In genomic region chr1:51516639-51517158, GRCh38 we compare ENCODE assay signal across 1 cellular context.
TF ChIP-seq lines count a peak whose summit lies in the region.

No MANE protein-coding gene starts in this region.

TF ChIP-seq in GM12878, 131 proteins besides CTCF, POLR2A, EP300 and RAD21:
- no peak for TF ChIP-seq HDGF (IDR thresholded peaks at IDR 0.05)
- TF ChIP-seq CBX5 (IDR thresholded peaks at IDR 0.05; ENCODE audit: low read depth) = no peak
- TF ChIP-seq, protein P1, sequence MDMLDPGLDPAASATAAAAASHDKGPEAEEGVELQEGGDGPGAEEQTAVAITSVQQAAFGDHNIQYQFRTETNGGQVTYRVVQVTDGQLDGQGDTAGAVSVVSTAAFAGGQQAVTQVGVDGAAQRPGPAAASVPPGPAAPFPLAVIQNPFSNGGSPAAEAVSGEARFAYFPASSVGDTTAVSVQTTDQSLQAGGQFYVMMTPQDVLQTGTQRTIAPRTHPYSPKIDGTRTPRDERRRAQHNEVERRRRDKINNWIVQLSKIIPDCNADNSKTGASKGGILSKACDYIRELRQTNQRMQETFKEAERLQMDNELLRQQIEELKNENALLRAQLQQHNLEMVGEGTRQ (IDR thresholded peaks at IDR 0.05; ENCODE audit: borderline replicate concordance, low read depth, low read length) = no peak
- 0 out of 2 replicates have a peak, but pooled peaks have one; percentile 7 for TF ChIP-seq ATF2 (IDR thresholded peaks at IDR 0.05; ENCODE audit: low read length)
- TF ChIP-seq SRF (IDR thresholded peaks at IDR 0.05; ENCODE audit: low read depth in 2 of 2, low read length in 2 of 2) = no peak
- no peak for TF ChIP-seq EED (IDR thresholded peaks at IDR 0.05; ENCODE audit: low read depth)
